ENCODE assay signal across 11 cellular contexts in the genomic region with DNA sequence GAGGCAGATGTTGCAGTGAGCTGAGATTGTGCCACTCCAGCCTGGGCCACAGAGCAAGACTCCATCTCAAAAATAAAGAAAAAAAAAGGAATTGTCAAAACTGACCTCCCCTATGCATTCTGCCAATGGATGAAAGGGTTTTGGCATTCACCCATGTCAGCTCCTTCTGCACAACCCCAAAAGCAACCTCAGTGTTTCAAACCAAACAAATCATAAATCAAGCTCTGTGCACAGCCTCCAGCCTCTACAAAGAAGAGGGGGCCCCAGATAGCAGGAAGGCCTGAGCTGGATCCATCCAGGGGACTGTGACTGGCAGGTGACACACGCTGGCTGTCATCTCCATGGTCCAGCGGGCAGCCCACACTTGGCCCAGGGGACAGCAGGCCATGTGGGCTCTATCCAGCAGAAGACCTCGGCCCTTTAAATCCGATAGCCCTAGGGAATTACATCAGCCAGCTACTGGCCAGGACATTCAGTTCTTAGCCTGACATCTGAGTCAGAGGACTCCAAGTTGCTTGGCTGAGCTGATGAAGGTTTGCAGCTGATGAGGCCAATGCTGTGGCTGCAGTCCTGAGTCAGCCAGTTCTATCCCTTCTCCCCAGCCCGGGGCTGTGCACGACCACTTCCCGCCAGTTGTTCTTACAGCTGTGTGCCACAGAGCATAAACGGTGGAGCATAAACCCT. TPM values are rescaled to one million over a fixed set of nuclear protein-coding genes. Genes with fewer than 3 reads are reported as not detected.
DNase-seq lines count a peak whose midpoint lies in the region; ATAC-seq, FAIRE-seq and TF ChIP-seq lines count a peak whose summit lies in the region.
"Had no signal": no experiment of that assay in that cellular context is flagged by ENCODE, and none has a peak within 500 bp of the region (broad histone marks: within the 10 kb centered on the region; RNA-seq: fewer than 3 reads in every experiment).

No MANE protein-coding gene starts in this region.

- FAIRE-seq in pancreas (lab: Jason Lieb, UNC), result no peak

- no peaks in the 10 kb centered on the region for H3K9me3 ChIP-seq in pancreas

- DNase-seq in AG09309 (ENCODE audit: low read depth), result peak; percentile 62
- peak; percentile 100 for DNase-seq in RPMI7951 (ENCODE audit: low read depth)
- DNase-seq in fibroblast of the aortic adventitia (ENCODE audit: low read depth), result peak; percentile 96
- DNase-seq in pancreas, result peak in 4 of 6 donors; percentile 18 to 73 (median 38)
- no peak for DNase-seq in GM13976 (ENCODE audit: low spot score)
- DNase-seq in GM13977 (ENCODE audit: low spot score), result no peak
- DNase-seq in NCI-H1417 treated with DMSO at 0.1 percent for 48 hours (lab: John Stamatoyannopoulos, UW), result no peak
- DNase-seq: Karpas-422; stimulated activated CD4-positive, alpha-beta T cell treated with anti-CD3 and anti-CD28 coated beads, Interleukin-15, amount 100 ng/mL, for 24 hours had no signal

- intact Hi-C loops in pancreas (cut with DNase I), result no loop called here

- no peak overlapping the region for H3K27ac ChIP-seq in pancreas
- H3K27ac ChIP-seq: cardiac muscle cell had no signal

- in situ Hi-C loops in GM13976 (cut with MboI; ENCODE audit: low sequenced_read_pairs, unreplicated experiment), result no loop called here
- in situ Hi-C loops in GM13977 (cut with MboI; ENCODE audit: low pct_unique_long_range_greater_than_20kb, low sequenced_read_pairs, unreplicated experiment), result no loop called here

- 79 to 85% methylated on average over 8 of the region's 8 CpGs for WGBS in pancreas, 2 donors

- no peaks in the 10 kb centered on the region for H3K27me3 ChIP-seq in pancreas
- H3K27me3 ChIP-seq: cardiac muscle cell had no signal

- no peaks in the 10 kb centered on the region for H3K4me1 ChIP-seq in pancreas

- peak; percentile 78 to 88 (median 83) for ATAC-seq in pancreas
- no peak for ATAC-seq in HG03432 (IDR thresholded peaks at IDR 0.05; ENCODE audit: unreplicated experiment)

- H3K4me3 ChIP-seq in AG09309 (ENCODE audit: control insufficient read depth, low read depth, low read length) (no peak overlapping the region), fibroblast of the aortic adventitia (ENCODE audit: low read depth, low read length) (no peak overlapping the region), pancreas (no peak overlapping the region)
- H3K4me3 ChIP-seq: cardiac muscle cell had no signal

- TF ChIP-seq CTCF in AG09309 (IDR thresholded peaks at IDR 0.05; ENCODE audit: control insufficient read depth, insufficient read depth, low read depth, low read length, missing control alignments) (no peak), fibroblast of the aortic adventitia (IDR thresholded peaks at IDR 0.05; ENCODE audit: insufficient read depth, low read length) (no peak), pancreas (IDR thresholded peaks at IDR 0.05) (no peak), GM13976 (IDR thresholded peaks at IDR 0.05; ENCODE audit: borderline replicate concordance, control extremely low read depth, extremely low read depth, insufficient read depth, missing control alignments) (no peak), GM13977 (IDR thresholded peaks at IDR 0.05; ENCODE audit: extremely low read depth, insufficient read depth, missing control alignments) (no peak)

- no peaks in the 10 kb centered on the region for H3K36me3 ChIP-seq in pancreas
- H3K36me3 ChIP-seq: cardiac muscle cell had no signal

RNA-seq across cellular contexts. Expression of a gene that starts 52.0 kb away (rescaled TPM):
- 62.6 and 72.3 TPM in 2 replicates for total RNA-seq in RPMI7951 (2014; rRNA removed; shearing (Covaris generic))
- total RNA-seq in fibroblast of the aortic adventitia (ENCODE audit: low replicate concordance), result 9.3 and 33.6 TPM in 2 replicates
- 1 to 10 TPM; 1.3 to 3.5 (median 2.4) TPM for total RNA-seq in pancreas
- 1 to 10 TPM; 2.9 to 4.1 TPM for polyA plus RNA-seq in pancreas

Comparison
In these comparisons a context has a peak if more than half of its experiments do, and no peak if none do; other contexts are left out.
1. DNase-seq: peak in AG09309 (single experiment), RPMI7951 (single experiment), fibroblast of the aortic adventitia (single experiment) and pancreas (4 of 6); none in GM13976 (single experiment), GM13977 (single experiment) and NCI-H1417 treated with DMSO at 0.1 percent for 48 hours (single experiment).